2 cellular contexts compared by ENCODE assay signal in the genomic region with DNA sequence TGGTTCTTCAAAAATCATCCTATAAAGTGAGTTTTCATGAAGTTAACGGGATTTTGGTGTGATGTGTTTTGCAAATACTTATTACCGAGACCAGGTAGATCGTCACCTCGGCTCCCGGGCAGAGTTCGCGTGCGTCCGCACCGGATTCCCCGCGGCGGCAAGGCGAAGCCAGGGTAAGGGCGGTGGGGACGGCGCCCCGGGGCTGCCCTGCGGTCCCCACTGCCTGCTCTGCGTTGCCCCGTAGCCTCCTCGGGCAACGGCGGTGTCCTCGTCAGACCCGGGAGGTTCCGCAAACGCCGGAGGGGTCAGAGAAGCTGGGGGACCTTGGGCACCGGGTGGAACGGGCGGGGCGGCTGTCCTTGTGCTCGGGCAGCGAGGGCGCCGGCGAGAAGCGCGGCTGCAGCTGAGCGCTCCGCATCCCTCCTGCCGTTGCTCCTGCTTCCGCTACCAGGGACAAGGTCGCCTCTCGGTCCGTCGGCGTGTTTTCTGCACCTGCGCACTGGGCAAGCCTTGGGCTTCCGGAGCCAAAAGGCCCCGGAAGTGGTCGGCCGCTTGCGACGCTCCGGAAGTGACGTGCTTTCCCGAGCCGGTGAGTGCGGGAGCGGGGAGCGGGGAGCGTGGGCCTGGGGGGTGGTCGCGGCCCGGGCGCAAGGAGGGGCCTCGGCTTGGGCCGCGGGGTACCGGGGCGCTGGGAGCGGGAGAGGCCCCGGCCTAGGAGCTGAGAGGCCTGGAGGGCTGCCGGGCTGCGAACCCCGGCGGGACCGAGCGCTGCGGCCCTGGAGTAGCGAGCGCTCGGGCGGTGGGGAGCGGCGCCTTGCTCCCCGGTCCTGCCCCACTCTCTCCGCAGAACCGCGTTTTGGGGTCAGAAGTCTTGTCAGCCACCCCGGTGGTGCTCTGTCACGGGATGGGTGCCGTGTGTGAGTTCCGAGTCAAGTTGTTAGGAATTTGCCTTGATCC.
A peak's percentile ranks its signal among the peaks of the same experiment; 100 is the strongest.
TF ChIP-seq lines count a peak whose summit lies in the region.

MTG2 (plus strand) TSS at position 560 of the 957 bp plus-strand sequence. CDS start 10,393 bp downstream, outside the sequence.

TF ChIP-seq in HCT116, 20 proteins besides CTCF, POLR2A, EP300 and RAD21 (continued from another document):
- TF ChIP-seq ZBTB33 (IDR thresholded peaks at IDR 0.05; ENCODE audit: extremely low read depth, insufficient replicate concordance, low read length) (no peak), ELF1 (IDR thresholded peaks at IDR 0.05; ENCODE audit: borderline replicate concordance, low read depth) (peak; percentile 77), EZH2 (IDR thresholded peaks at IDR 0.05) (no peak), CBX3 (IDR thresholded peaks at IDR 0.05; ENCODE audit: low read depth) (no peak), YY1 (IDR thresholded peaks at IDR 0.05; ENCODE audit: extremely low read depth, insufficient replicate concordance, low read depth, low read length) (no peak), SP1 (IDR thresholded peaks at IDR 0.05; ENCODE audit: low read depth) (no peak; the same call in 1 of the 2 replicates), FOSL1 (IDR thresholded peaks at IDR 0.05; ENCODE audit: low read depth) (no peak), SIN3A (IDR thresholded peaks at IDR 0.05; ENCODE audit: low read depth) (peak; percentile 88), JUND (IDR thresholded peaks at IDR 0.05) (0 out of 2 replicates have a peak, but pooled peaks have one; percentile 1), ZNF274 (IDR thresholded peaks at IDR 0.05; ENCODE audit: low read depth, low read length) (no peak), EZH2phosphoT487 (IDR thresholded peaks at IDR 0.05; ENCODE audit: borderline replicate concordance) (no peak), CEBPB (IDR thresholded peaks at IDR 0.05; ENCODE audit: low read depth) (no peak), SRF (IDR thresholded peaks at IDR 0.05; ENCODE audit: low read depth) (peak; percentile 90), MAX (IDR thresholded peaks at IDR 0.05) (peak; percentile 75)
- TF ChIP-seq, protein P1, sequence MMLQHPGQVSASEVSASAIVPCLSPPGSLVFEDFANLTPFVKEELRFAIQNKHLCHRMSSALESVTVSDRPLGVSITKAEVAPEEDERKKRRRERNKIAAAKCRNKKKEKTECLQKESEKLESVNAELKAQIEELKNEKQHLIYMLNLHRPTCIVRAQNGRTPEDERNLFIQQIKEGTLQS (IDR thresholded peaks at IDR 0.05): no peak
- TF ChIP-seq, protein P2, sequence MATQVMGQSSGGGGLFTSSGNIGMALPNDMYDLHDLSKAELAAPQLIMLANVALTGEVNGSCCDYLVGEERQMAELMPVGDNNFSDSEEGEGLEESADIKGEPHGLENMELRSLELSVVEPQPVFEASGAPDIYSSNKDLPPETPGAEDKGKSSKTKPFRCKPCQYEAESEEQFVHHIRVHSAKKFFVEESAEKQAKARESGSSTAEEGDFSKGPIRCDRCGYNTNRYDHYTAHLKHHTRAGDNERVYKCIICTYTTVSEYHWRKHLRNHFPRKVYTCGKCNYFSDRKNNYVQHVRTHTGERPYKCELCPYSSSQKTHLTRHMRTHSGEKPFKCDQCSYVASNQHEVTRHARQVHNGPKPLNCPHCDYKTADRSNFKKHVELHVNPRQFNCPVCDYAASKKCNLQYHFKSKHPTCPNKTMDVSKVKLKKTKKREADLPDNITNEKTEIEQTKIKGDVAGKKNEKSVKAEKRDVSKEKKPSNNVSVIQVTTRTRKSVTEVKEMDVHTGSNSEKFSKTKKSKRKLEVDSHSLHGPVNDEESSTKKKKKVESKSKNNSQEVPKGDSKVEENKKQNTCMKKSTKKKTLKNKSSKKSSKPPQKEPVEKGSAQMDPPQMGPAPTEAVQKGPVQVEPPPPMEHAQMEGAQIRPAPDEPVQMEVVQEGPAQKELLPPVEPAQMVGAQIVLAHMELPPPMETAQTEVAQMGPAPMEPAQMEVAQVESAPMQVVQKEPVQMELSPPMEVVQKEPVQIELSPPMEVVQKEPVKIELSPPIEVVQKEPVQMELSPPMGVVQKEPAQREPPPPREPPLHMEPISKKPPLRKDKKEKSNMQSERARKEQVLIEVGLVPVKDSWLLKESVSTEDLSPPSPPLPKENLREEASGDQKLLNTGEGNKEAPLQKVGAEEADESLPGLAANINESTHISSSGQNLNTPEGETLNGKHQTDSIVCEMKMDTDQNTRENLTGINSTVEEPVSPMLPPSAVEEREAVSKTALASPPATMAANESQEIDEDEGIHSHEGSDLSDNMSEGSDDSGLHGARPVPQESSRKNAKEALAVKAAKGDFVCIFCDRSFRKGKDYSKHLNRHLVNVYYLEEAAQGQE (IDR thresholded peaks at IDR 0.05; ENCODE audit: low read depth): no peak

TF ChIP-seq in neural cell, 6 proteins besides CTCF, POLR2A, EP300 and RAD21 (continued from another document):
- TF ChIP-seq, protein P2 (IDR thresholded peaks at IDR 0.05; ENCODE audit: borderline replicate concordance): no peak
- TF ChIP-seq POLR2AphosphoS5 (IDR thresholded peaks at IDR 0.05) (peak; percentile 88), SMC3 (conservative IDR thresholded peaks at IDR 0.05; ENCODE audit: poor library complexity) (peak; percentile 62), TAF1 (IDR thresholded peaks at IDR 0.05; ENCODE audit: low read depth) (no peak), MXI1 (conservative IDR thresholded peaks at IDR 0.05; ENCODE audit: poor library complexity, severe bottlenecking) (peak; percentile 94)
